ENCODE assay signal across 9 cellular contexts in the genomic region with DNA sequence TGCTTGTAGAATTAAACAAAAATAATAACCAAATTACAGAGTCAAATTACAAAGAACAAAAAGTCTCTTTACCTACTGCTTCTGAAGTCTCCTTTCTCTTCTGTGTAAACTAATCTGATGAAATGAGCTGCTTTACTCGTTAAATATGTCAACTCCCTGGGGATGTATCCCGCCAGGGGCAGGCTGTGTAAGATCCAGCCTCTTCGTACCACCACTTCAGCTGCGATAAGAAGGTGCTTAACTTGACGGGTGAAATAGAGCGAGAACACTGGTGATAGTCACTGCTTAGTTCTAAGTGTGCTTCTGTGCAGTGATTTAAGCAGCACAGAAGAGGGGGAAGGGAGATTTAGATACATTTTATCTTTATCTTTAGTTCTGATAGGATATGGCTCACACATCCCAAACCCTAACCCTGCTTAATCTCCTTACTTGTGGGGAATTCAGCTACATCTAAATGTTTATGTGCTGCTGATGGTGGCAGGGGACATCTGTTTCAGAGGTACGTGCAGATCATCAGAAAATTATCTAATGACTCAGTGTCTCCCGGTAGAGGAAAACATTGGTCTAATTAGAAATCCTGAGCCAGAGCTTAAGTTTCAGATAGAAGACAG. TPM values are rescaled to one million over a fixed set of nuclear protein-coding genes. Genes with fewer than 3 reads are reported as not detected.
A peak's percentile ranks its signal among the peaks of the same experiment; 100 is the strongest.
DNase-seq lines count a peak whose midpoint lies in the region; ATAC-seq and TF ChIP-seq lines count a peak whose summit lies in the region.
"Had no signal": no experiment of that assay in that cellular context is flagged by ENCODE, and none has a peak within 500 bp of the region (broad histone marks: within the 10 kb centered on the region; RNA-seq: fewer than 3 reads in every experiment).

No MANE protein-coding gene starts in this region.

- no peak overlapping the region for H3K9ac ChIP-seq in MM.1S (ENCODE audit: low read length)

- no peaks in the 10 kb centered on the region for H3K79me2 ChIP-seq in MM.1S (ENCODE audit: low read length)

- H3K4me1 ChIP-seq in thyroid gland = peaks cover 7 to 31% of the 10 kb centered on the region in 2 donors
- H3K4me1 ChIP-seq in MM.1S (ENCODE audit: low read length) = no peaks in the 10 kb centered on the region

- 28 to 43% methylated on average over 8 of the region's 8 CpGs for WGBS in thyroid gland, 2 donors

- no peak for TF ChIP-seq POLR2A in thyroid gland (IDR thresholded peaks at IDR 0.05)

- H3K36me3 ChIP-seq in thyroid gland (no peaks in the 10 kb centered on the region), MM.1S (replicated peaks; ENCODE audit: insufficient read depth, low read length) (no peaks in the 10 kb centered on the region)

- no peaks in the 10 kb centered on the region for H3K9me2 ChIP-seq in MM.1S (replicated peaks; ENCODE audit: insufficient read depth, low read length)

- TF ChIP-seq CTCF in fibroblast of pulmonary artery (IDR thresholded peaks at IDR 0.05; ENCODE audit: low read length, missing control alignments) (no peak), thyroid gland (IDR thresholded peaks at IDR 0.05) (peak in 1 of 6 experiments; percentile 9), MM.1S (IDR thresholded peaks at IDR 0.05; ENCODE audit: low read length) (no peak)

- no peak for ATAC-seq in HG02852 (IDR thresholded peaks at IDR 0.05; ENCODE audit: unreplicated experiment)

- DNase-seq in NCI-H146 (lab: John Stamatoyannopoulos, UW) (peak; percentile 24), NCI-H146 treated with DMSO at 0.1 percent for 48 hours (lab: John Stamatoyannopoulos, UW; ENCODE audit: unreplicated experiment) (no peak), NCI-H345 treated with DMSO at 0.1 percent for 48 hours (lab: John Stamatoyannopoulos, UW; ENCODE audit: unreplicated experiment) (peak; percentile 90), fibroblast of pulmonary artery (ENCODE audit: low read depth) (peak; percentile 57), thyroid gland (peak; percentile 84 to 91), medulla oblongata (ENCODE audit: extremely low spot score) (no peak), MM.1S (no peak)
- DNase-seq: activated effector memory CD4-positive, alpha-beta T cell treated with Interleukin-2 at 50 U/mL for 16 hours had no signal

- no peaks in the 10 kb centered on the region for H4K20me1 ChIP-seq in MM.1S (ENCODE audit: insufficient read depth, low read length)

- H3K27me3 ChIP-seq in thyroid gland = no peaks in the 10 kb centered on the region
- no peaks in the 10 kb centered on the region for H3K27me3 ChIP-seq in MM.1S (replicated peaks; ENCODE audit: insufficient read depth, low read length)

- no peaks in the 10 kb centered on the region for H3F3A ChIP-seq in MM.1S (ENCODE audit: insufficient read depth, low read length)

- intact Hi-C loops in thyroid gland (cut with DNase I) = no loop called here

- no peaks in the 10 kb centered on the region for H3K9me3 ChIP-seq in thyroid gland
- no peaks in the 10 kb centered on the region for H3K9me3 ChIP-seq in MM.1S (replicated peaks; ENCODE audit: insufficient read depth, low read length)

- no peak overlapping the region for H3K4me2 ChIP-seq in MM.1S (ENCODE audit: low read depth, low read length)

- H3K4me3 ChIP-seq in fibroblast of pulmonary artery (replicated peaks; ENCODE audit: low read depth, low read length) (no peak overlapping the region), thyroid gland (replicated peaks in 1 of 3) (no peak overlapping the region), MM.1S (ENCODE audit: low read length) (no peak overlapping the region)

- no peak overlapping the region for H2AFZ ChIP-seq in MM.1S (ENCODE audit: low read length)

- H3K27ac ChIP-seq in thyroid gland = peak overlapping the region; percentile 32 to 84 (median 83)
- no peak overlapping the region for H3K27ac ChIP-seq in MM.1S (ENCODE audit: low read length)

RNA-seq across cellular contexts. Expression of a gene that starts 46.0 kb away (rescaled TPM):
- total RNA-seq in thyroid gland = 10 to 100 TPM; 18.5 to 38.4 (median 23.5) TPM

Comparison
In these comparisons a context has a peak if more than half of its experiments do, and no peak if none do; other contexts are left out.
1. DNase-seq: peak in NCI-H146 (single experiment), NCI-H345 treated with DMSO at 0.1 percent for 48 hours (single experiment), fibroblast of pulmonary artery (single experiment) and thyroid gland (2 of 2); none in NCI-H146 treated with DMSO at 0.1 percent for 48 hours (single experiment), medulla oblongata (single experiment) and MM.1S (single experiment).